9 cellular contexts compared by ENCODE assay signal in genomic region chr12:131222271-131223139, GRCh38.
A peak's percentile ranks its signal among the peaks of the same experiment; 100 is the strongest.
DNase-seq lines count a peak whose midpoint lies in the region; ATAC-seq and TF ChIP-seq lines count a peak whose summit lies in the region.
"Had no signal": no experiment of that assay in that cellular context is flagged by ENCODE, and none has a peak within 500 bp of the region (broad histone marks: within the 10 kb centered on the region; RNA-seq: fewer than 3 reads in every experiment).

No MANE protein-coding gene starts in this region.

- POLR2A ChIA-PET in MCF 10A (lab: Yijun Ruan, JAX): no interaction called here

- peak overlapping the region; percentile 5 for H3K27ac Mint-ChIP-seq in MCF 10A (ENCODE audit: low read depth, unreplicated experiment)
- H3K27ac Mint-ChIP-seq in mesothelial cell of epicardium: no peak overlapping the region

- H3K9me3 Mint-ChIP-seq in MCF 10A (ENCODE audit: unreplicated experiment) (no peaks in the 10 kb centered on the region), mesothelial cell of epicardium (no peaks in the 10 kb centered on the region)

- CTCF ChIA-PET in MCF 10A (lab: Yijun Ruan, JAX): no interaction called here
- CTCF ChIA-PET in mammary epithelial cell (lab: Charles Lee; ENCODE audit: low non-redundant PET): no interaction called here

- H3K4me2 ChIP-seq in mammary epithelial cell (ENCODE audit: insufficient read depth, low read depth, low read length) (no peak overlapping the region), hepatocyte (no peak overlapping the region)

- no peak overlapping the region for H3K9ac ChIP-seq in mammary epithelial cell (ENCODE audit: insufficient read depth, low read length)

- H3K4me1 ChIP-seq in mammary epithelial cell (ENCODE audit: insufficient read depth, low read length): no peaks in the 10 kb centered on the region
- no peaks in the 10 kb centered on the region for H3K4me1 ChIP-seq in upper lobe of right lung
- H3K4me1 ChIP-seq in hepatocyte (ENCODE audit: insufficient read depth): peaks cover 4% of the 10 kb centered on the region

- no peak overlapping the region for H3K4me3 Mint-ChIP-seq in MCF 10A (ENCODE audit: unreplicated experiment)
- no peak overlapping the region for H3K4me3 Mint-ChIP-seq in mesothelial cell of epicardium

- no peaks in the 10 kb centered on the region for H3K27me3 ChIP-seq in mammary epithelial cell (ENCODE audit: insufficient read depth, low read length)
- H3K27me3 ChIP-seq in upper lobe of right lung: peaks cover 9% of the 10 kb centered on the region
- no peaks in the 10 kb centered on the region for H3K27me3 ChIP-seq in WERI-Rb-1 (ENCODE audit: insufficient read depth, low read depth, severe bottlenecking)
- H3K27me3 ChIP-seq in hepatocyte: no peaks in the 10 kb centered on the region

- intact Hi-C loops in MCF 10A (cut with micrococcal nuclease) (no loop called here), mammary epithelial cell (cut with micrococcal nuclease) (no loop called here), upper lobe of right lung (cut with DNase I) (no loop called here)

- in situ Hi-C loops in mammary epithelial cell (cut with MboI; ENCODE audit: low sequenced_read_pairs in 2 of 2): no loop called here
- in situ Hi-C loops in astrocyte of the cerebellum (cut with HindIII; ENCODE audit: low sequenced_read_pairs): no loop called here

- H2AFZ ChIP-seq in mammary epithelial cell (ENCODE audit: low read depth, low read length): no peak overlapping the region
- no peak overlapping the region for H2AFZ ChIP-seq in hepatocyte

- no peak overlapping the region for H3K4me3 ChIP-seq in mammary epithelial cell (replicated peaks in 1 of 3; ENCODE audit: insufficient read depth in 1 of 3, low read depth in 2 of 3, low read length in 3 of 3)
- no peak overlapping the region for H3K4me3 ChIP-seq in astrocyte of the cerebellum (ENCODE audit: low read depth, low read length)
- no peak overlapping the region for H3K4me3 ChIP-seq in upper lobe of right lung
- no peak overlapping the region for H3K4me3 ChIP-seq in WERI-Rb-1 (ENCODE audit: low read depth, low read length)
- no peak overlapping the region for H3K4me3 ChIP-seq in hepatocyte

- H3K9me2 ChIP-seq in hepatocyte (replicated peaks; ENCODE audit: insufficient read depth): no peaks in the 10 kb centered on the region

- no peak overlapping the region for H3K27ac ChIP-seq in mammary epithelial cell (ENCODE audit: insufficient read depth, low read depth, low read length)
- H3K27ac ChIP-seq in upper lobe of right lung: no peak overlapping the region
- no peak overlapping the region for H3K27ac ChIP-seq in WERI-Rb-1
- H3K27ac ChIP-seq in hepatocyte: no peak overlapping the region

- H3K4me1 Mint-ChIP-seq in MCF 10A (ENCODE audit: insufficient read depth, unreplicated experiment) (peaks cover 7% of the 10 kb centered on the region), mesothelial cell of epicardium (peaks cover 25% of the 10 kb centered on the region)

- H4K20me1 ChIP-seq in mammary epithelial cell (ENCODE audit: insufficient read depth, low read length): no peaks in the 10 kb centered on the region
- H4K20me1 ChIP-seq in hepatocyte (ENCODE audit: insufficient read depth, poor library complexity, severe bottlenecking): no peaks in the 10 kb centered on the region

- H3K79me2 ChIP-seq in mammary epithelial cell (ENCODE audit: insufficient read depth, low read length) (no peaks in the 10 kb centered on the region), hepatocyte (no peaks in the 10 kb centered on the region)

- 37% methylated on average over 21 of the region's 24 CpGs for WGBS in mammary epithelial cell (ENCODE audit: low coverage, missing lambda C conversion rate)
- WGBS in hepatocyte (ENCODE audit: low lambda C conversion rate, missing lambda C conversion rate): 72% methylated on average over 21 of the region's 24 CpGs

- dilution Hi-C loops in mammary epithelial cell (cut with HindIII; ENCODE audit: low sequenced_read_pairs): loop anchor here (10.0 kb wide), 1 partner anchor 212 kb away; no protein-coding TSS in a partner anchor

- BruUV-seq in MCF 10A (replicated peaks; lab: Mats Ljungman, UMichigan) (no TSS peak), mammary epithelial cell (replicated peaks; lab: Mats Ljungman, UMichigan) (no TSS peak)

- no peaks in the 10 kb centered on the region for H3K36me3 ChIP-seq in mammary epithelial cell (ENCODE audit: insufficient read depth, low read length)
- no peaks in the 10 kb centered on the region for H3K36me3 ChIP-seq in upper lobe of right lung
- H3K36me3 ChIP-seq in WERI-Rb-1: no peaks in the 10 kb centered on the region
- no peaks in the 10 kb centered on the region for H3K36me3 ChIP-seq in hepatocyte (replicated peaks; ENCODE audit: insufficient read depth, low read depth)

- H3K36me3 Mint-ChIP-seq in MCF 10A (ENCODE audit: insufficient read depth, unreplicated experiment) (no peaks in the 10 kb centered on the region), mesothelial cell of epicardium (no peaks in the 10 kb centered on the region)

- H3K9me3 ChIP-seq in mammary epithelial cell (replicated peaks; ENCODE audit: insufficient read depth, low read length) (peaks cover 30% of the 10 kb centered on the region), upper lobe of right lung (no peaks in the 10 kb centered on the region), WERI-Rb-1 (ENCODE audit: severe bottlenecking) (no peaks in the 10 kb centered on the region), hepatocyte (ENCODE audit: low read depth) (no peaks in the 10 kb centered on the region)

- DNase-seq in MCF 10A (ENCODE audit: unreplicated experiment) (peak; percentile 47), mammary epithelial cell (no peak), astrocyte of the cerebellum (ENCODE audit: low read depth) (peak; percentile 9), upper lobe of right lung (peak; percentile 59), WERI-Rb-1 (no peak), mesothelial cell of epicardium (ENCODE audit: low spot score in 2 of 2, unreplicated experiment in 2 of 2) (no peak), hepatocyte (ENCODE audit: low spot score) (no peak)
- DNase-seq: SHP77 treated with DMSO at 0.1 percent for 48 hours had no signal

- ATAC-seq in HG03066 (IDR thresholded peaks at IDR 0.05; ENCODE audit: low read depth, unreplicated experiment) (peak; percentile 46), upper lobe of right lung (no peak)

- TF ChIP-seq CTCF in MCF 10A (IDR thresholded peaks at IDR 0.05; ENCODE audit: unreplicated experiment): no peak
- TF ChIP-seq CTCF in mammary epithelial cell (conservative IDR thresholded peaks at IDR 0.05 in 1 of 2, IDR thresholded peaks at IDR 0.05 in 1 of 2; ENCODE audit: extremely low read depth in 1 of 2, insufficient read depth in 1 of 2, low read depth in 1 of 2, low read length in 2 of 2): no peak
- TF ChIP-seq CTCF in astrocyte of the cerebellum (IDR thresholded peaks at IDR 0.05; ENCODE audit: low read depth, low read length, missing control alignments): no peak
- no peak for TF ChIP-seq CTCF in upper lobe of right lung (IDR thresholded peaks at IDR 0.05)
- no peak for TF ChIP-seq CTCF in WERI-Rb-1 (IDR thresholded peaks at IDR 0.05; ENCODE audit: low read depth, low read length)
- TF ChIP-seq CTCF in mesothelial cell of epicardium (IDR thresholded peaks at IDR 0.05; ENCODE audit: unreplicated experiment): no peak
- TF ChIP-seq CTCF in hepatocyte (IDR thresholded peaks at IDR 0.05; ENCODE audit: poor library complexity): no peak

- no peaks in the 10 kb centered on the region for H3K27me3 Mint-ChIP-seq in MCF 10A (ENCODE audit: insufficient read depth, unreplicated experiment)
- H3K27me3 Mint-ChIP-seq in mesothelial cell of epicardium (ENCODE audit: low read depth): no peaks in the 10 kb centered on the region

Comparison
In these comparisons a context has a peak if more than half of its experiments do, and no peak if none do; other contexts are left out.
1. DNase-seq: peak in MCF 10A (single experiment), astrocyte of the cerebellum (single experiment) and upper lobe of right lung (single experiment); none in mammary epithelial cell (single experiment), WERI-Rb-1 (single experiment), mesothelial cell of epicardium (0 of 2) and hepatocyte (single experiment).